ENCODE assay signal across 8 cellular contexts in genomic region chr1:52404975-52405338, GRCh38. TPM values are rescaled to one million over a fixed set of nuclear protein-coding genes. Genes with fewer than 3 reads are reported as not detected.
DNase-seq lines count a peak whose midpoint lies in the region; ATAC-seq and TF ChIP-seq lines count a peak whose summit lies in the region.

No MANE protein-coding gene starts in this region.

- H3K9me3 Mint-ChIP-seq in activated T-helper 17 cell treated with anti-CD3 and anti-CD28 coated beads, Interleukin-2, amount 50 U/mL, for 72 hours = no peaks in the 10 kb centered on the region
- no peaks in the 10 kb centered on the region for H3K9me3 Mint-ChIP-seq in stimulated activated memory B cell treated with anti-CD40 and anti-IgM and Interleukin-4, amounts not matched to agents 10 μg/mL and 1 μg/mL and 100 μg/mL, for 72 hours

- H3K36me3 Mint-ChIP-seq in activated T-helper 17 cell treated with anti-CD3 and anti-CD28 coated beads, Interleukin-2, amount 50 U/mL, for 72 hours (ENCODE audit: low read depth) = peaks cover 91% of the 10 kb centered on the region
- peaks cover 24% of the 10 kb centered on the region for H3K36me3 Mint-ChIP-seq in stimulated activated memory B cell treated with anti-CD40 and anti-IgM and Interleukin-4, amounts not matched to agents 10 μg/mL and 1 μg/mL and 100 μg/mL, for 72 hours

- H3K4me3 ChIP-seq in HFF-Myc (replicated peaks; ENCODE audit: low read depth, low read length) (peak overlapping the region; percentile 69), iPS-11a (ENCODE audit: low read depth, low read length) (peak overlapping the region; percentile 72)

- no peak for TF ChIP-seq CTCF in HFF-Myc (IDR thresholded peaks at IDR 0.05; ENCODE audit: low read depth, low read length, missing control alignments)

- peak overlapping the region; percentile 88 for H3K27ac Mint-ChIP-seq in activated T-helper 17 cell treated with anti-CD3 and anti-CD28 coated beads, Interleukin-2, amount 50 U/mL, for 72 hours
- peak overlapping the region; percentile 87 for H3K27ac Mint-ChIP-seq in stimulated activated memory B cell treated with anti-CD40 and anti-IgM and Interleukin-4, amounts not matched to agents 10 μg/mL and 1 μg/mL and 100 μg/mL, for 72 hours

- H3K27me3 Mint-ChIP-seq in activated T-helper 17 cell treated with anti-CD3 and anti-CD28 coated beads, Interleukin-2, amount 50 U/mL, for 72 hours = no peaks in the 10 kb centered on the region
- H3K27me3 Mint-ChIP-seq in stimulated activated memory B cell treated with anti-CD40 and anti-IgM and Interleukin-4, amounts not matched to agents 10 μg/mL and 1 μg/mL and 100 μg/mL, for 72 hours = no peaks in the 10 kb centered on the region

- peaks cover 24% of the 10 kb centered on the region for H3K4me1 Mint-ChIP-seq in activated T-helper 17 cell treated with anti-CD3 and anti-CD28 coated beads, Interleukin-2, amount 50 U/mL, for 72 hours
- H3K4me1 Mint-ChIP-seq in stimulated activated memory B cell treated with anti-CD40 and anti-IgM and Interleukin-4, amounts not matched to agents 10 μg/mL and 1 μg/mL and 100 μg/mL, for 72 hours = peaks cover 28% of the 10 kb centered on the region

- ATAC-seq in activated T-helper 17 cell treated with anti-CD3 and anti-CD28 coated beads, Interleukin-2, amount 50 U/mL, for 72 hours (replicated peaks) = no peak
- no peak for ATAC-seq in stimulated activated memory B cell treated with anti-CD40 and anti-IgM and Interleukin-4, amounts not matched to agents 10 μg/mL and 1 μg/mL and 100 μg/mL, for 72 hours
- ATAC-seq in HG03175 (IDR thresholded peaks at IDR 0.05; ENCODE audit: unreplicated experiment) = no peak

- peak overlapping the region; percentile 94 for H3K4me3 Mint-ChIP-seq in activated T-helper 17 cell treated with anti-CD3 and anti-CD28 coated beads, Interleukin-2, amount 50 U/mL, for 72 hours
- peak overlapping the region; percentile 99 for H3K4me3 Mint-ChIP-seq in stimulated activated memory B cell treated with anti-CD40 and anti-IgM and Interleukin-4, amounts not matched to agents 10 μg/mL and 1 μg/mL and 100 μg/mL, for 72 hours

- DNase-seq in HFF-Myc (ENCODE audit: extremely low read depth, low read depth) (no peak), SHP77 (lab: John Stamatoyannopoulos, UW) (no peak), NCI-H2171 (lab: John Stamatoyannopoulos, UW) (no peak), AML-193 (lab: John Stamatoyannopoulos, UW) (no peak)

RNA-seq across cellular contexts. Expression of gene PRPF38A, which starts 0.6 kb away (rescaled TPM):
- total RNA-seq in activated T-helper 17 cell treated with anti-CD3 and anti-CD28 coated beads, Interleukin-2, amount 50 U/mL, for 72 hours = 10 to 100 TPM; 63.1 to 82.5 TPM

RNA-seq across cellular contexts. Expression of gene ORC1, which starts 0.7 kb away (rescaled TPM):
- total RNA-seq in activated T-helper 17 cell treated with anti-CD3 and anti-CD28 coated beads, Interleukin-2, amount 50 U/mL, for 72 hours = 10 to 100 TPM; 38.6 to 45.3 TPM

RNA-seq across cellular contexts. Expression of gene CC2D1B, which starts 39.0 kb away (rescaled TPM):
- 10 to 100 TPM; 26.6 to 39.8 TPM for total RNA-seq in activated T-helper 17 cell treated with anti-CD3 and anti-CD28 coated beads, Interleukin-2, amount 50 U/mL, for 72 hours
